Comparison of ENCODE assay signal across 25 cellular contexts in genomic region chr6:119594907-119595306, GRCh38.
"Had no signal": no experiment of that assay in that cellular context is flagged by ENCODE, and none has a peak within 500 bp of the region (broad histone marks: within the 10 kb centered on the region; RNA-seq: fewer than 3 reads in every experiment).

No MANE protein-coding gene starts in this region.

- ATAC-seq: activated CD8-positive, alpha-beta memory T cell treated with anti-CD3 and anti-CD28 coated beads, Interleukin-2, amount 10 ng/mL, durations not matched to agents 7 days and 5 days; left ventricle myocardium superior; naive thymus-derived CD4-positive, alpha-beta T cell; psoas muscle; right lobe of liver; stimulated activated naive CD8-positive, alpha-beta T cell treated with anti-CD3 and anti-CD28 coated beads, Interleukin-15, amount 100 ng/mL, for 72 hours had no signal

- H3K36me3 Mint-ChIP-seq: activated CD8-positive, alpha-beta memory T cell treated with anti-CD3 and anti-CD28 coated beads, Interleukin-2, amount 10 ng/mL, durations not matched to agents 7 days and 5 days; activated naive CD8-positive, alpha-beta T cell; naive thymus-derived CD4-positive, alpha-beta T cell; neural progenitor cell had no signal

- H3K4me1 ChIP-seq: neural progenitor cell, psoas muscle, right lobe of liver, suprapubic skin, transverse colon, vagina had no signal

- H3K9me3 ChIP-seq: psoas muscle, right lobe of liver, suprapubic skin, transverse colon, vagina had no signal

- H3K9ac ChIP-seq: neural progenitor cell had no signal

- H3K4me3 Mint-ChIP-seq: activated B cell treated with CpG ODN at 0.5 μM for 24 hours; activated CD4-positive, alpha-beta memory T cell treated with anti-CD3 and anti-CD28 coated beads, Interleukin-2, amount 10 ng/mL, durations not matched to agents 7 days and 5 days; activated CD8-positive, alpha-beta memory T cell treated with anti-CD3 and anti-CD28 coated beads, Interleukin-2, amount 10 ng/mL, durations not matched to agents 7 days and 5 days; activated naive CD8-positive, alpha-beta T cell; naive thymus-derived CD4-positive, alpha-beta T cell; neural progenitor cell; stimulated activated naive CD8-positive, alpha-beta T cell treated with anti-CD3 and anti-CD28 coated beads, Interleukin-15, amount 100 ng/mL, for 72 hours had no signal

- H3K27me3 Mint-ChIP-seq: activated B cell treated with CpG ODN at 0.5 μM for 24 hours; stimulated activated naive CD8-positive, alpha-beta T cell treated with anti-CD3 and anti-CD28 coated beads, Interleukin-15, amount 100 ng/mL, for 72 hours had no signal

- H3K27me3 ChIP-seq: neural progenitor cell, right lobe of liver, suprapubic skin, transverse colon, vagina had no signal

- H3K4me1 Mint-ChIP-seq: activated B cell treated with CpG ODN at 0.5 μM for 24 hours; activated CD4-positive, alpha-beta memory T cell treated with anti-CD3 and anti-CD28 coated beads, Interleukin-2, amount 10 ng/mL, durations not matched to agents 7 days and 5 days; activated CD8-positive, alpha-beta memory T cell treated with anti-CD3 and anti-CD28 coated beads, Interleukin-2, amount 10 ng/mL, durations not matched to agents 7 days and 5 days; naive thymus-derived CD4-positive, alpha-beta T cell; stimulated activated naive CD8-positive, alpha-beta T cell treated with anti-CD3 and anti-CD28 coated beads, Interleukin-15, amount 100 ng/mL, for 72 hours had no signal

- FAIRE-seq: colon, frontal cortex, kidney had no signal

- DNase-seq: activated B cell treated with CpG ODN at 0.5 μM for 24 hours; activated CD4-positive, alpha-beta memory T cell treated with anti-CD3 and anti-CD28 coated beads, Interleukin-2, amount 10 ng/mL, durations not matched to agents 7 days and 5 days; activated CD4-positive, alpha-beta T cell treated with anti-CD3 and anti-CD28 coated beads for 4 hours; activated CD8-positive, alpha-beta memory T cell treated with anti-CD3 and anti-CD28 coated beads, Interleukin-2, amount 10 ng/mL, durations not matched to agents 7 days and 5 days; amniotic stem cell; central memory CD4-positive, alpha-beta T cell; erythroblast; hypothalamus; kidney; left ventricle myocardium superior; mesenchymal stem cell; naive thymus-derived CD4-positive, alpha-beta T cell; psoas muscle; right lobe of liver; stimulated activated CD4-positive, alpha-beta T cell treated with anti-CD3 and anti-CD28 coated beads, Interleukin-4, amount 100 ng/mL, for 1 hour; stimulated activated naive CD8-positive, alpha-beta T cell treated with anti-CD3 and anti-CD28 coated beads, Interleukin-15, amount 100 ng/mL, for 72 hours; T-helper 9 cell; transverse colon had no signal

- H3K4me2 ChIP-seq: neural progenitor cell, smooth muscle cell had no signal

- H3K9me3 Mint-ChIP-seq: activated CD4-positive, alpha-beta memory T cell treated with anti-CD3 and anti-CD28 coated beads, Interleukin-2, amount 10 ng/mL, durations not matched to agents 7 days and 5 days; neural progenitor cell; stimulated activated naive CD8-positive, alpha-beta T cell treated with anti-CD3 and anti-CD28 coated beads, Interleukin-15, amount 100 ng/mL, for 72 hours had no signal

- H3K36me3 ChIP-seq: neural progenitor cell, right lobe of liver, suprapubic skin, transverse colon, vagina had no signal

- H3K4me3 ChIP-seq: neural progenitor cell, psoas muscle, right lobe of liver, smooth muscle cell, suprapubic skin, transverse colon, vagina had no signal

- H2AFZ ChIP-seq: neural progenitor cell had no signal

- H3K27ac ChIP-seq: neural progenitor cell, psoas muscle, right lobe of liver, suprapubic skin, transverse colon, vagina had no signal

- H3K27ac Mint-ChIP-seq: activated B cell treated with CpG ODN at 0.5 μM for 24 hours; activated CD4-positive, alpha-beta memory T cell treated with anti-CD3 and anti-CD28 coated beads, Interleukin-2, amount 10 ng/mL, durations not matched to agents 7 days and 5 days; activated CD8-positive, alpha-beta memory T cell treated with anti-CD3 and anti-CD28 coated beads, Interleukin-2, amount 10 ng/mL, durations not matched to agents 7 days and 5 days; activated naive CD8-positive, alpha-beta T cell; naive thymus-derived CD4-positive, alpha-beta T cell; neural progenitor cell; stimulated activated naive CD8-positive, alpha-beta T cell treated with anti-CD3 and anti-CD28 coated beads, Interleukin-15, amount 100 ng/mL, for 72 hours had no signal
